In genomic region chr4:185227713-185228278, GRCh38 we compare ENCODE assay signal across 1 cellular context.
TF ChIP-seq lines count a peak whose summit lies in the region.

No MANE protein-coding gene starts in this region.

TF ChIP-seq in K562, 482 proteins besides CTCF, POLR2A, EP300 and RAD21:
- no peak for TF ChIP-seq SNAPC5 (CRISPR knock-in tag; IDR thresholded peaks at IDR 0.05)
- TF ChIP-seq CREB5 (CRISPR knock-in tag; IDR thresholded peaks at IDR 0.05) = no peak
- no peak for TF ChIP-seq FUS (optimal IDR thresholded peaks at IDR 0.05; ENCODE audit: low read depth, low read length)
- TF ChIP-seq MTF1 (CRISPR knock-in tag; IDR thresholded peaks at IDR 0.05; ENCODE audit: borderline replicate concordance) = no peak
- no peak for TF ChIP-seq ZNF76 (CRISPR knock-in tag; IDR thresholded peaks at IDR 0.05; ENCODE audit: borderline replicate concordance)
- TF ChIP-seq TCF7L2 (IDR thresholded peaks at IDR 0.05; ENCODE audit: low read depth, low read length) = no peak
- TF ChIP-seq HNRNPL (IDR thresholded peaks at IDR 0.05; ENCODE audit: low read depth, low read length) = no peak
- TF ChIP-seq ZNF324 (CRISPR knock-in tag; IDR thresholded peaks at IDR 0.05) = no peak
- TF ChIP-seq ZNF140 (CRISPR knock-in tag; IDR thresholded peaks at IDR 0.05) = no peak
- no peak for TF ChIP-seq HLTF (IDR thresholded peaks at IDR 0.05)
- TF ChIP-seq CCNT2 (IDR thresholded peaks at IDR 0.05; ENCODE audit: borderline replicate concordance, extremely low read depth, insufficient read length, low read depth, low read length) = no peak
